ENCODE assay signal across 21 cellular contexts in genomic region chr7:111096997-111097396, GRCh38. TPM values are rescaled to one million over a fixed set of nuclear protein-coding genes. Genes with fewer than 3 reads are reported as not detected.
A peak's percentile ranks its signal among the peaks of the same experiment; 100 is the strongest.
DNase-seq lines count a peak whose midpoint lies in the region; ATAC-seq and TF ChIP-seq lines count a peak whose summit lies in the region.
"Had no signal": no experiment of that assay in that cellular context is flagged by ENCODE, and none has a peak within 500 bp of the region (broad histone marks: within the 10 kb centered on the region; RNA-seq: fewer than 3 reads in every experiment).

No MANE protein-coding gene starts in this region.

- peak overlapping the region; percentile 77 for H3K4me2 ChIP-seq in neural progenitor cell

- no peaks in the 10 kb centered on the region for H3K27me3 Mint-ChIP-seq in activated CD8-positive, alpha-beta memory T cell treated with anti-CD3 and anti-CD28 coated beads, Interleukin-2, amount 10 ng/mL, durations not matched to agents 7 days and 5 days
- peaks cover 6% of the 10 kb centered on the region for H3K27me3 Mint-ChIP-seq in brain
- H3K27me3 Mint-ChIP-seq in neural progenitor cell (ENCODE audit: insufficient read depth, low read depth), result no peaks in the 10 kb centered on the region
- H3K27me3 Mint-ChIP-seq: CD8-positive, alpha-beta memory T cell; dendritic cell treated with granulocyte-macrophage colony-stimulating factor and Interleukin-4, amounts not matched to agents 40 ng/mL and 50 ng/mL, for 4 days had no signal

- peaks cover 57% of the 10 kb centered on the region for H3K4me1 Mint-ChIP-seq in activated CD8-positive, alpha-beta memory T cell treated with anti-CD3 and anti-CD28 coated beads, Interleukin-2, amount 10 ng/mL, durations not matched to agents 7 days and 5 days
- H3K4me1 Mint-ChIP-seq in brain (peaks cover 89% of the 10 kb centered on the region), neural progenitor cell (peaks cover 52% of the 10 kb centered on the region)

- peaks cover 74% of the 10 kb centered on the region for H3K36me3 Mint-ChIP-seq in activated CD8-positive, alpha-beta memory T cell treated with anti-CD3 and anti-CD28 coated beads, Interleukin-2, amount 10 ng/mL, durations not matched to agents 7 days and 5 days
- H3K36me3 Mint-ChIP-seq in brain (peaks cover 28% of the 10 kb centered on the region), neural progenitor cell (peaks cover 2% of the 10 kb centered on the region)

- H3K4me1 ChIP-seq in neural progenitor cell, result peaks cover 75% of the 10 kb centered on the region
- H3K4me1 ChIP-seq: breast epithelium, foreskin keratinocyte, parathyroid adenoma had no signal

- no peaks in the 10 kb centered on the region for H3K36me3 ChIP-seq in neural progenitor cell
- H3K36me3 ChIP-seq: breast epithelium, left ventricle myocardium inferior, sigmoid colon, stomach had no signal

- H3K27me3 ChIP-seq in neural progenitor cell, result no peaks in the 10 kb centered on the region
- H3K27me3 ChIP-seq: breast epithelium, foreskin keratinocyte, sigmoid colon, stomach had no signal

- no peak overlapping the region for H3K9ac ChIP-seq in neural progenitor cell
- H3K9ac ChIP-seq: parathyroid adenoma had no signal

- CTCF ChIA-PET in activated CD8-positive, alpha-beta memory T cell treated with anti-CD3 and anti-CD28 coated beads, Interleukin-2, amount 10 ng/mL, durations not matched to agents 7 days and 5 days (lab: Charles Lee), result interaction anchor here (0.6 kb wide), 1 partner anchor 12 kb away, joined by 3 read pairs; no protein-coding TSS in a partner anchor

- H3K4me3 Mint-ChIP-seq in activated CD8-positive, alpha-beta memory T cell treated with anti-CD3 and anti-CD28 coated beads, Interleukin-2, amount 10 ng/mL, durations not matched to agents 7 days and 5 days, result peak overlapping the region; percentile 91
- H3K4me3 Mint-ChIP-seq in brain (peak overlapping the region; percentile 21 to 87 (median 57)), neural progenitor cell (no peak overlapping the region)
- H3K4me3 Mint-ChIP-seq: dendritic cell treated with granulocyte-macrophage colony-stimulating factor and Interleukin-4, amounts not matched to agents 40 ng/mL and 50 ng/mL, for 4 days had no signal

- no peak for ATAC-seq in activated CD8-positive, alpha-beta memory T cell treated with anti-CD3 and anti-CD28 coated beads, Interleukin-2, amount 10 ng/mL, durations not matched to agents 7 days and 5 days
- ATAC-seq in GM21515 (IDR thresholded peaks at IDR 0.05; ENCODE audit: unreplicated experiment) (no peak), HG03097 (IDR thresholded peaks at IDR 0.05; ENCODE audit: low FRiP score, unreplicated experiment) (no peak), GM18519 (IDR thresholded peaks at IDR 0.05; ENCODE audit: low FRiP score, unreplicated experiment) (no peak)
- ATAC-seq: activated CD4-positive, CD25-positive, alpha-beta regulatory T cell treated with anti-CD3 and anti-CD28 coated beads, Interleukin-2, amount 50 U/mL, for 24 hours; foreskin keratinocyte had no signal

- H3K27ac ChIP-seq in neural progenitor cell, result peak overlapping the region; percentile 95
- H3K27ac ChIP-seq: breast epithelium, epithelial cell of prostate, foreskin keratinocyte, left ventricle myocardium inferior, parathyroid adenoma, sigmoid colon, stomach had no signal

- H3K9me3 Mint-ChIP-seq in activated CD8-positive, alpha-beta memory T cell treated with anti-CD3 and anti-CD28 coated beads, Interleukin-2, amount 10 ng/mL, durations not matched to agents 7 days and 5 days (ENCODE audit: low read depth), result no peaks in the 10 kb centered on the region
- H3K9me3 Mint-ChIP-seq in brain (no peaks in the 10 kb centered on the region), neural progenitor cell (no peaks in the 10 kb centered on the region)
- H3K9me3 Mint-ChIP-seq: CD8-positive, alpha-beta memory T cell; dendritic cell treated with granulocyte-macrophage colony-stimulating factor and Interleukin-4, amounts not matched to agents 40 ng/mL and 50 ng/mL, for 4 days had no signal

- peaks cover 18% of the 10 kb centered on the region for H3F3A ChIP-seq in neural progenitor cell (ENCODE audit: low read depth)

- H3K79me2 ChIP-seq in neural progenitor cell (ENCODE audit: low read depth), result no peaks in the 10 kb centered on the region
- H3K79me2 ChIP-seq: parathyroid adenoma had no signal

- peak overlapping the region; percentile 46 for H3K27ac Mint-ChIP-seq in activated CD8-positive, alpha-beta memory T cell treated with anti-CD3 and anti-CD28 coated beads, Interleukin-2, amount 10 ng/mL, durations not matched to agents 7 days and 5 days
- H3K27ac Mint-ChIP-seq in brain (peak overlapping the region in 1 of 5 experiments; percentile 84), neural progenitor cell (peak overlapping the region; percentile 42)
- H3K27ac Mint-ChIP-seq: dendritic cell treated with granulocyte-macrophage colony-stimulating factor and Interleukin-4, amounts not matched to agents 40 ng/mL and 50 ng/mL, for 4 days had no signal

- H3K4me3 ChIP-seq in neural progenitor cell, result peak overlapping the region; percentile 23
- H3K4me3 ChIP-seq: breast epithelium, left ventricle myocardium inferior, sigmoid colon, stomach had no signal

- H2AFZ ChIP-seq in neural progenitor cell (replicated peaks), result no peak overlapping the region
- H2AFZ ChIP-seq: parathyroid adenoma had no signal

- no peaks in the 10 kb centered on the region for H4K20me1 ChIP-seq in neural progenitor cell (ENCODE audit: low read depth)

- no peak for DNase-seq in activated CD8-positive, alpha-beta memory T cell treated with anti-CD3 and anti-CD28 coated beads, Interleukin-2, amount 10 ng/mL, durations not matched to agents 7 days and 5 days
- no peak for DNase-seq in activated CD8-positive, alpha-beta memory T cell treated with anti-CD3 and anti-CD28 coated beads, Interleukin-2, amount 50 U/mL, for 48 hours
- DNase-seq in NCI-H69 (lab: John Stamatoyannopoulos, UW) (peak; percentile 53), neural progenitor cell (ENCODE audit: low spot score) (peak; percentile 89)
- DNase-seq: CD8-positive, alpha-beta memory T cell; DMS79 treated with DMSO at 0.1 percent for 48 hours; foreskin keratinocyte; left ventricle myocardium inferior; NCI-H1694 treated with DMSO at 0.1 percent for 48 hours; sigmoid colon; stomach; T-helper 9 cell had no signal

- H3K9me3 ChIP-seq in neural progenitor cell (ENCODE audit: low read depth), result no peaks in the 10 kb centered on the region
- H3K9me3 ChIP-seq: breast epithelium, left ventricle myocardium inferior, sigmoid colon, stomach had no signal

- TF ChIP-seq CTCF in brain (conservative IDR thresholded peaks at IDR 0.05) (no peak), neural progenitor cell (IDR thresholded peaks at IDR 0.05) (peak; percentile 45)

RNA-seq across cellular contexts. Expression of gene LRRN3, which starts 6.1 kb away (rescaled TPM):
- total RNA-seq in activated CD8-positive, alpha-beta memory T cell treated with anti-CD3 and anti-CD28 coated beads, Interleukin-2, amount 10 ng/mL, durations not matched to agents 7 days and 5 days, result 100 to 1,000 TPM in 1 of 2 experiments, 10 to 100 TPM in 1; 82.3 to 154 TPM
- 7.2 TPM for polyA plus RNA-seq in brain (ENCODE audit: insufficient read depth, low read depth, low replicate concordance)
- total RNA-seq in neural progenitor cell (ENCODE audit: low replicate concordance), result 1.7 and 2.4 TPM in 2 replicates
- total RNA-seq: foreskin keratinocyte had no signal
- polyA plus RNA-seq: foreskin keratinocyte had no signal

Comparison
In these comparisons a context has a peak if more than half of its experiments do, and no peak if none do; other contexts are left out.
1. DNase-seq: peak in NCI-H69 (single experiment) and neural progenitor cell (single experiment); none in activated CD8-positive, alpha-beta memory T cell treated with anti-CD3 and anti-CD28 coated beads, Interleukin-2, amount 10 ng/mL, durations not matched to agents 7 days and 5 days (single experiment) and activated CD8-positive, alpha-beta memory T cell treated with anti-CD3 and anti-CD28 coated beads, Interleukin-2, amount 50 U/mL, for 48 hours (single experiment).
2. RNA of gene LRRN3, which starts 6.1 kb away (total RNA-seq): 82.3 to 154 TPM in activated CD8-positive, alpha-beta memory T cell treated with anti-CD3 and anti-CD28 coated beads, Interleukin-2, amount 10 ng/mL, durations not matched to agents 7 days and 5 days; 1.7 to 2.4 TPM in neural progenitor cell; every median in the first group is over 10 times any median in the second.